Comparison of ENCODE assay signal across 18 cellular contexts in genomic region chr11:104011031-104011430, GRCh38. TPM values are rescaled to one million over a fixed set of nuclear protein-coding genes. Genes with fewer than 3 reads are reported as not detected.
DNase-seq lines count a peak whose midpoint lies in the region; ATAC-seq and TF ChIP-seq lines count a peak whose summit lies in the region.
"Had no signal": no experiment of that assay in that cellular context is flagged by ENCODE, and none has a peak within 500 bp of the region (broad histone marks: within the 10 kb centered on the region; RNA-seq: fewer than 3 reads in every experiment).

No MANE protein-coding gene starts in this region.

- H3K27me3 ChIP-seq in GM23248 (replicated peaks; ENCODE audit: insufficient read depth): no peaks in the 10 kb centered on the region
- no peaks in the 10 kb centered on the region for H3K27me3 ChIP-seq in right lobe of liver
- H3K27me3 ChIP-seq: BLaER1 had no signal

- in situ Hi-C loops in GM23248 (cut with MboI): no loop called here

- no peaks in the 10 kb centered on the region for H3K9me2 ChIP-seq in GM23248 (ENCODE audit: insufficient read depth)

- H3K79me2 ChIP-seq in GM23248 (ENCODE audit: insufficient read depth): no peaks in the 10 kb centered on the region

- no peaks in the 10 kb centered on the region for H4K20me1 ChIP-seq in GM23248 (ENCODE audit: insufficient read depth)
- H4K20me1 ChIP-seq: BLaER1 had no signal

- intact Hi-C loops in right lobe of liver (cut with DNase I): no loop called here

- ATAC-seq in GM21786 (IDR thresholded peaks at IDR 0.05; ENCODE audit: unreplicated experiment) (no peak), right lobe of liver (no peak)

- H3K9me3 ChIP-seq in GM23248 (ENCODE audit: low read depth): no peaks in the 10 kb centered on the region
- no peaks in the 10 kb centered on the region for H3K9me3 ChIP-seq in SK-N-MC (ENCODE audit: low read depth, low read length)
- H3K9me3 ChIP-seq in right lobe of liver: no peaks in the 10 kb centered on the region
- H3K9me3 ChIP-seq: BLaER1 had no signal

- H3K36me3 ChIP-seq in GM23248 (ENCODE audit: low read depth) (no peaks in the 10 kb centered on the region), SK-N-MC (ENCODE audit: insufficient read depth, low read length) (no peaks in the 10 kb centered on the region), right lobe of liver (no peaks in the 10 kb centered on the region)
- H3K36me3 ChIP-seq: BLaER1 had no signal

- no peak overlapping the region for H3K4me2 ChIP-seq in GM23248 (ENCODE audit: unreplicated experiment)
- H3K4me2 ChIP-seq: BLaER1 had no signal

- H3K9ac ChIP-seq in GM23248 (no peak overlapping the region), SK-N-MC (ENCODE audit: insufficient read length) (no peak overlapping the region)
- H3K9ac ChIP-seq: BLaER1 had no signal

- no peak overlapping the region for H3K27ac ChIP-seq in GM23248
- H3K27ac ChIP-seq in SK-N-MC: peak overlapping the region; percentile 60; the same call in 1 of the 2 replicates
- no peak overlapping the region for H3K27ac ChIP-seq in right lobe of liver
- H3K27ac ChIP-seq: BLaER1 had no signal

- no peaks in the 10 kb centered on the region for H3F3A ChIP-seq in GM23248 (ENCODE audit: insufficient read depth)

- H2AFZ ChIP-seq in GM23248: no peak overlapping the region

- WGBS in GM23248 (ENCODE audit: low coverage in 1 of 2, low lambda C conversion rate in 2 of 2, missing lambda C conversion rate in 2 of 2), 2 experiments: 27 to 45% methylated on average over 1 of the region's 1 CpG
- WGBS in right lobe of liver (ENCODE audit: insufficient coverage, low coverage, low lambda C conversion rate, missing lambda C conversion rate): 74% methylated on average over 1 of the region's 1 CpG

- TF ChIP-seq POLR2A in right lobe of liver (IDR thresholded peaks at IDR 0.05): no peak

- peak; percentile 30 for DNase-seq in GM23248
- no peak for DNase-seq in SK-N-MC (ENCODE audit: low read depth, low spot score)
- DNase-seq in fibroblast of mammary gland (ENCODE audit: low read depth): peak; percentile 44
- DNase-seq in KG1 (lab: John Stamatoyannopoulos, UW): no peak
- DNase-seq in NCI-H774 (lab: John Stamatoyannopoulos, UW): no peak
- no peak for DNase-seq in right lobe of liver
- DNase-seq: 8988T; Calu3; CD4-positive, alpha-beta memory T cell; DMS79 treated with DMSO at 0.1 percent for 48 hours; GF-D8; H9 had no signal

- peaks cover 5% of the 10 kb centered on the region; the same call in 1 of the 2 replicates for H3K4me1 ChIP-seq in GM23248 (ENCODE audit: insufficient read depth)
- H3K4me1 ChIP-seq in right lobe of liver: no peaks in the 10 kb centered on the region
- H3K4me1 ChIP-seq: BLaER1 had no signal

- no peak for TF ChIP-seq CTCF in fibroblast of mammary gland (conservative IDR thresholded peaks at IDR 0.05; ENCODE audit: control insufficient read depth, insufficient read depth, low read depth, low read length)
- no peak for TF ChIP-seq CTCF in right lobe of liver (IDR thresholded peaks at IDR 0.05)

- H3K4me3 ChIP-seq in GM23248: no peak overlapping the region
- no peak overlapping the region for H3K4me3 ChIP-seq in SK-N-MC
- no peak overlapping the region for H3K4me3 ChIP-seq in fibroblast of mammary gland (ENCODE audit: control insufficient read depth, low read depth, low read length)
- H3K4me3 ChIP-seq in right lobe of liver: no peak overlapping the region
- H3K4me3 ChIP-seq: BLaER1 had no signal

RNA-seq across cellular contexts. Expression of gene DDI1, which starts 25.4 kb away (rescaled TPM):
- total RNA-seq in GM23248 (2014; rRNA removed; shearing (Covaris generic)): not detected in 2 replicates
- polyA plus RNA-seq in GM23248 (2016; fragmentation: Nextera tagmentation; extraction: Ambion mirVana): not detected in 2 replicates
- not detected for total RNA-seq in right lobe of liver
- total RNA-seq: A673; Calu3; CD4-positive, alpha-beta memory T cell; H1; H9 had no signal
- polyA plus RNA-seq: AG04450; CD14-positive monocyte; CD4-positive, alpha-beta memory T cell; H1 had no signal

Comparison
In these comparisons a context has a peak if more than half of its experiments do, and no peak if none do; other contexts are left out.
1. DNase-seq: peak in GM23248 (single experiment) and fibroblast of mammary gland (single experiment); none in SK-N-MC (single experiment), KG1 (single experiment), NCI-H774 (single experiment) and right lobe of liver (0 of 3).